9 cellular contexts compared by ENCODE assay signal in genomic region chr2:235468978-235469694, GRCh38. TPM values are rescaled to one million over a fixed set of nuclear protein-coding genes. Genes with fewer than 3 reads are reported as not detected.
DNase-seq lines count a peak whose midpoint lies in the region; ATAC-seq and TF ChIP-seq lines count a peak whose summit lies in the region.
"Had no signal": no experiment of that assay in that cellular context is flagged by ENCODE, and none has a peak within 500 bp of the region (broad histone marks: within the 10 kb centered on the region; RNA-seq: fewer than 3 reads in every experiment).

No MANE protein-coding gene starts in this region.

- no peak overlapping the region for H3K4me3 Mint-ChIP-seq in glutamatergic neuron (ENCODE audit: unreplicated experiment)
- H3K4me3 Mint-ChIP-seq: activated B cell treated with CpG ODN at 0.5 μM for 24 hours had no signal

- no peak overlapping the region for H3K9ac ChIP-seq in BLaER1 treated with 17β-estradiol and CSF1 and Interleukin-3, amounts not matched to agents 10 nM and 100 nM

- H3K36me3 ChIP-seq in BLaER1 treated with 17β-estradiol and CSF1 and Interleukin-3, amounts not matched to agents 10 nM and 100 nM, result no peaks in the 10 kb centered on the region

- no peaks in the 10 kb centered on the region for H3K27me3 ChIP-seq in BLaER1 treated with 17β-estradiol and CSF1 and Interleukin-3, amounts not matched to agents 10 nM and 100 nM

- H3K4me1 Mint-ChIP-seq in glutamatergic neuron (ENCODE audit: low read depth, unreplicated experiment), result no peaks in the 10 kb centered on the region
- H3K4me1 Mint-ChIP-seq: activated B cell treated with CpG ODN at 0.5 μM for 24 hours had no signal

- peaks cover 0 to 6% (median 0%) of the 10 kb centered on the region in 11 experiments; a peak in 5 of 22 replicates for H3K9me3 ChIP-seq in BLaER1 treated with 17β-estradiol and CSF1 and Interleukin-3, amounts not matched to agents 10 nM and 100 nM (replicated peaks in 1 of 11)

- no peaks in the 10 kb centered on the region for H3K9me3 Mint-ChIP-seq in activated naive CD4-positive, alpha-beta T cell treated with anti-CD3 and anti-CD28 coated beads, Interleukin-2, amount 50 U/mL, for 72 hours
- H3K9me3 Mint-ChIP-seq in glutamatergic neuron (ENCODE audit: unreplicated experiment), result peaks cover 2% of the 10 kb centered on the region

- H3K27me3 Mint-ChIP-seq in glutamatergic neuron (ENCODE audit: unreplicated experiment), result peaks cover 1% of the 10 kb centered on the region

- no peak for ATAC-seq in activated naive CD4-positive, alpha-beta T cell treated with anti-CD3 and anti-CD28 coated beads, Interleukin-2, amount 50 U/mL, for 72 hours

- H3K36me3 Mint-ChIP-seq in activated naive CD4-positive, alpha-beta T cell treated with anti-CD3 and anti-CD28 coated beads, Interleukin-2, amount 50 U/mL, for 72 hours, result no peaks in the 10 kb centered on the region
- H3K36me3 Mint-ChIP-seq in glutamatergic neuron (ENCODE audit: unreplicated experiment), result no peaks in the 10 kb centered on the region

- no peak overlapping the region for H3K4me3 ChIP-seq in BLaER1 treated with 17β-estradiol and CSF1 and Interleukin-3, amounts not matched to agents 10 nM and 100 nM

- H3K4me1 ChIP-seq in BLaER1 treated with 17β-estradiol and CSF1 and Interleukin-3, amounts not matched to agents 10 nM and 100 nM, result peaks cover 10 to 29% (median 23%) of the 10 kb centered on the region in 10 experiments

- DNase-seq in NCI-H2196 (lab: John Stamatoyannopoulos, UW; ENCODE audit: unreplicated experiment), result peak; percentile 74
- DNase-seq in epidermal melanocyte (ENCODE audit: insufficient read length, low spot score), result peak; percentile 73
- peak; percentile 92 for DNase-seq in myocyte (ENCODE audit: low read depth)
- DNase-seq in activated naive CD4-positive, alpha-beta T cell treated with anti-CD3 and anti-CD28 coated beads, Interleukin-2, amount 50 U/mL, for 72 hours (ENCODE audit: low spot score in 2 of 2), result no peak
- DNase-seq in UCSD-AML1 (lab: John Stamatoyannopoulos, UW; ENCODE audit: unreplicated experiment), result no peak
- no peak for DNase-seq in glutamatergic neuron
- no peak for DNase-seq in NCI-H82 (lab: John Stamatoyannopoulos, UW)
- DNase-seq: activated B cell treated with CpG ODN at 0.5 μM for 24 hours had no signal

- no peaks in the 10 kb centered on the region for H4K20me1 ChIP-seq in BLaER1 treated with 17β-estradiol and CSF1 and Interleukin-3, amounts not matched to agents 10 nM and 100 nM

- H3K27ac Mint-ChIP-seq in activated naive CD4-positive, alpha-beta T cell treated with anti-CD3 and anti-CD28 coated beads, Interleukin-2, amount 50 U/mL, for 72 hours, result no peak overlapping the region
- no peak overlapping the region for H3K27ac Mint-ChIP-seq in glutamatergic neuron (ENCODE audit: unreplicated experiment)
- H3K27ac Mint-ChIP-seq: activated B cell treated with CpG ODN at 0.5 μM for 24 hours had no signal

- no peak overlapping the region for H3K27ac ChIP-seq in BLaER1 treated with 17β-estradiol and CSF1 and Interleukin-3, amounts not matched to agents 10 nM and 100 nM

- peak overlapping the region; percentile 4 to 64 (median 41); a peak in 19 of 22 replicates for H3K4me2 ChIP-seq in BLaER1 treated with 17β-estradiol and CSF1 and Interleukin-3, amounts not matched to agents 10 nM and 100 nM

- TF ChIP-seq CTCF in glutamatergic neuron (IDR thresholded peaks at IDR 0.05; ENCODE audit: partially characterized antibody, unreplicated experiment), result no peak

RNA-seq across cellular contexts. Expression of gene AGAP1, which starts 24.7 kb away (rescaled TPM):
- total RNA-seq in myocyte (15.5 and 17.3 TPM in 2 replicates), glutamatergic neuron (ENCODE audit: unreplicated experiment) (153 TPM)
- polyA plus RNA-seq in myocyte (2012), result 25.2 TPM
- 1 to 10 TPM in 1 of 2 donors, under 1 TPM in 1; 0.48 to 7.2 TPM for total RNA-seq in activated naive CD4-positive, alpha-beta T cell treated with anti-CD3 and anti-CD28 coated beads, Interleukin-2, amount 50 U/mL, for 72 hours
- total RNA-seq: activated B cell treated with CpG ODN at 0.5 μM for 24 hours had no signal

Comparison
In these comparisons a context has a peak if more than half of its experiments do, and no peak if none do; other contexts are left out.
1. DNase-seq: peak in NCI-H2196 (single experiment), epidermal melanocyte (single experiment) and myocyte (single experiment); none in activated naive CD4-positive, alpha-beta T cell treated with anti-CD3 and anti-CD28 coated beads, Interleukin-2, amount 50 U/mL, for 72 hours (0 of 2), UCSD-AML1 (single experiment), glutamatergic neuron (single experiment) and NCI-H82 (single experiment).